8 cellular contexts compared by ENCODE assay signal in the genomic region with DNA sequence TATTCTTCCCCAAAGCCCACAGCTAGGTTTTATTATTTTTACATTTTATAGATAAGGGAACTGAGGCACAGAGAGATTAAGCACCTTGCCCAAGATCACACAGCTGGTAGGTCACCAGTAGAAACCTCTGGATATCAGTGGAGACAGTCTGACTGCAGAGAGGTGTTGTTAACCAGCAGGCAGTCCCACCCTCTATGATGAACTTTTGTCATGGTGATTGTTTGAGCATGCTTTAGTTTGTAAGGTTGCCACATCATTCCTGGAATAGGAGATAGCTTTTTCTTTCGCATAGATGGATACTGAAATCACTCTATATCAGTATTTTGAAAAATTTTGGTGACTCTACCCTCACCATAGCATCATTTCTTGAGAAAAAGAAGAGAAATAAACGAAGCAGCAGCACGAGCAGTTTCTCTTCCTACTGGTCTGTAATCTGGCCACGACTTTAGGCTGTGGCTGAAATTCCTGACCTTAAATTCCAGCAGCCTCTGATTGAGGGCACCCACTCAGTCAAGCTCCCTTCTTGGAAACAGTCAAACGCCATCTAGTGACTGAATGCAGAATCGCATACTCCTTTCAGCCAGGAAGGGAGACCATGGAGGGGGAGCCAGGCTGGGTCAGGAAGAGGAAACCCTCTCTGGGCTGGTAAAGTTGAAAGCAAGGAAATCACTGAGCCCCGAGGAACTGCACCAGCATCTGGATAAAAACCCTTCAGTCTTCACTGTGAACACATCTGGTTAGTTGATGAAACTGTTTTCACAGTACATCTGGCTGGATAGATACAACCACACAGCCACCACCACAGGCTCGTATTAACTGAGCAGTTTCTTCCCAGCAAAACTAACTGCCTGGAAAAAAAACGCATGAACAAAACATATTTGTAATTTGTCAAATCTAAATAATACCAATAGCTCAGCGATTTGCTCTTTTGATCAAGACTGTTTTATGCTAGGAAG.
A peak's percentile ranks its signal among the peaks of the same experiment; 100 is the strongest.
DNase-seq lines count a peak whose midpoint lies in the region; ATAC-seq, FAIRE-seq and TF ChIP-seq lines count a peak whose summit lies in the region.

No MANE protein-coding gene starts in this region.

- peaks cover 2% of the 10 kb centered on the region for H3K27me3 Mint-ChIP-seq in activated naive CD4-positive, alpha-beta T cell treated with anti-CD3 and anti-CD28 coated beads for 36 hours (ENCODE audit: low read depth)
- H3K27me3 Mint-ChIP-seq in glutamatergic neuron (ENCODE audit: unreplicated experiment) = peaks cover 4% of the 10 kb centered on the region

- DNase-seq in Caki2 (ENCODE audit: low read depth) = peak; percentile 56
- DNase-seq in HTR-8/SVneo (ENCODE audit: insufficient read length, low spot score) = peak; percentile 18
- DNase-seq in SJCRH30 = peak; percentile 31 to 70
- DNase-seq in activated naive CD4-positive, alpha-beta T cell treated with anti-CD3 and anti-CD28 coated beads for 36 hours = peak; percentile 75
- DNase-seq in glutamatergic neuron = peak; percentile 65
- peak; percentile 79 for DNase-seq in pons (ENCODE audit: low spot score)

- in situ Hi-C loops in Caki2 (cut with HindIII; ENCODE audit: low pct_unique_long_range_greater_than_20kb, low sequenced_read_pairs) = no loop called here

- H3K4me1 Mint-ChIP-seq in activated naive CD4-positive, alpha-beta T cell treated with anti-CD3 and anti-CD28 coated beads for 36 hours (ENCODE audit: low read depth) = no peaks in the 10 kb centered on the region
- no peaks in the 10 kb centered on the region for H3K4me1 Mint-ChIP-seq in glutamatergic neuron (ENCODE audit: low read depth, unreplicated experiment)

- no peaks in the 10 kb centered on the region for H3K9me3 Mint-ChIP-seq in activated naive CD4-positive, alpha-beta T cell treated with anti-CD3 and anti-CD28 coated beads for 36 hours
- H3K9me3 Mint-ChIP-seq in glutamatergic neuron (ENCODE audit: unreplicated experiment) = no peaks in the 10 kb centered on the region

- no peak overlapping the region for H3K27ac Mint-ChIP-seq in activated naive CD4-positive, alpha-beta T cell treated with anti-CD3 and anti-CD28 coated beads for 36 hours
- H3K27ac Mint-ChIP-seq in glutamatergic neuron (ENCODE audit: unreplicated experiment) = no peak overlapping the region

- no peak for FAIRE-seq in HTR-8/SVneo (lab: Jason Lieb, UNC)

- no peak overlapping the region for H3K4me3 ChIP-seq in SJCRH30

- CTCF ChIA-PET in activated naive CD4-positive, alpha-beta T cell treated with anti-CD3 and anti-CD28 coated beads for 36 hours (lab: Charles Lee) = interaction anchor here (0.6 to 2.9 kb wide), 27 partner anchors 8 to 1648 kb away, joined by 3 to 16 read pairs (median 4); no protein-coding TSS in a partner anchor

- no peak overlapping the region for H3K27ac ChIP-seq in SJCRH30

- H3K36me3 Mint-ChIP-seq in activated naive CD4-positive, alpha-beta T cell treated with anti-CD3 and anti-CD28 coated beads for 36 hours (ENCODE audit: low read depth) = no peaks in the 10 kb centered on the region
- H3K36me3 Mint-ChIP-seq in glutamatergic neuron (ENCODE audit: unreplicated experiment) = peaks cover 15% of the 10 kb centered on the region

- peak; percentile 85 for TF ChIP-seq CTCF in glutamatergic neuron (IDR thresholded peaks at IDR 0.05; ENCODE audit: partially characterized antibody, unreplicated experiment)

- H3K36me3 ChIP-seq in SJCRH30 = no peaks in the 10 kb centered on the region

- H3K4me1 ChIP-seq in SJCRH30 = no peaks in the 10 kb centered on the region

- intact Hi-C loops in activated naive CD4-positive, alpha-beta T cell treated with anti-CD3 and anti-CD28 coated beads for 36 hours (cut with micrococcal nuclease) = loop anchor here (1.0 to 5.0 kb wide), 2 partner anchors 103 to 717 kb away; no protein-coding TSS in a partner anchor

- H3K4me3 Mint-ChIP-seq in activated naive CD4-positive, alpha-beta T cell treated with anti-CD3 and anti-CD28 coated beads for 36 hours = no peak overlapping the region
- no peak overlapping the region for H3K4me3 Mint-ChIP-seq in glutamatergic neuron (ENCODE audit: unreplicated experiment)

- no peaks in the 10 kb centered on the region for H3K9me3 ChIP-seq in SJCRH30 (replicated peaks)

- no peaks in the 10 kb centered on the region for H3K27me3 ChIP-seq in SJCRH30

- ATAC-seq in GM18861 (IDR thresholded peaks at IDR 0.05; ENCODE audit: unreplicated experiment) (no peak), GM19467 (IDR thresholded peaks at IDR 0.05; ENCODE audit: unreplicated experiment) (no peak)

Comparison
In these comparisons a context has a peak if more than half of its experiments do, and no peak if none do; other contexts are left out.
1. DNase-seq: peak in every context shown above with its lines; median percentile 79 in pons; 75 in activated naive CD4-positive, alpha-beta T cell treated with anti-CD3 and anti-CD28 coated beads for 36 hours; 65 in glutamatergic neuron; 56 in Caki2; 50 in SJCRH30; 18 in HTR-8/SVneo.